ENCODE assay signal across 8 cellular contexts in the genomic region with DNA sequence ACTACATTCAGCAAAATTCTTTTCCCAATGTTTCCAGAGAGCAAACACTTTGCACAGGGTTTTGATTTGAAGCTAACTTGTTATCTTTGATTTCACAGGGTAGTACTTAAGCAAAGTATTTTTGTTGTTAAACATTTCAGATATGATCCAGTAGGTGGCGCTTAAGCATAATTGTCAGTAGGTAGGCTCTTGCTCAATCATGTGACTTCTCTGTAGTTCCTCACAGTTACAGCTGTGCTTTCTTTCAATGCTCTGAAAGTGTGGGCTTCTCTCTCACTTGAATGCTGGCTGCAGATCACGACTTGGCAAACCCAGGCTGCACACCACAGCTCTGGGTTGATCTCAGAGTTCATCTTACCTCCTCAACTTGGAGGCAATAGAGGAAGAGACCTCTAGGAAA.
DNase-seq lines count a peak whose midpoint lies in the region; ATAC-seq and TF ChIP-seq lines count a peak whose summit lies in the region.

No MANE protein-coding gene starts in this region.

- TF ChIP-seq CTCF in NB4 (IDR thresholded peaks at IDR 0.05; ENCODE audit: low read depth, low read length) (no peak), colonic mucosa (IDR thresholded peaks at IDR 0.05) (peak; percentile 37), psoas muscle (IDR thresholded peaks at IDR 0.05) (peak; percentile 24)

- intact Hi-C loops in colonic mucosa (cut with DNase I) = no loop called here
- intact Hi-C loops in psoas muscle (cut with DNase I) = no loop called here

- WGBS in psoas muscle, 3 donors = 11 to 26% (median 24%) methylated on average over 2 of the region's 2 CpGs

- no peaks in the 10 kb centered on the region for H3K27me3 ChIP-seq in colonic mucosa
- no peaks in the 10 kb centered on the region for H3K27me3 ChIP-seq in psoas muscle (ENCODE audit: insufficient read depth in 3 of 3, low read length in 2 of 3)

- DNase-seq in GM04503 (ENCODE audit: low read depth) (peak; percentile 1), NB4 (ENCODE audit: low read depth) (peak; percentile 72), colonic mucosa (no peak), psoas muscle (no peak), NCI-H187 (lab: John Stamatoyannopoulos, UW) (no peak)
- DNase-seq in activated T-cell treated with anti-CD3 and anti-CD28 coated beads, Interleukin-2, amount 50 U/mL, for 4 hours = no peak

- no peak for TF ChIP-seq POLR2A in NB4 (IDR thresholded peaks at IDR 0.05; ENCODE audit: extremely low read depth, insufficient read length)

- no peak overlapping the region for H3K27ac ChIP-seq in colonic mucosa
- H3K27ac ChIP-seq in psoas muscle = no peak overlapping the region

- H3K4me3 ChIP-seq in NB4 (ENCODE audit: low read depth, low read length) (no peak overlapping the region), colonic mucosa (no peak overlapping the region), psoas muscle (no peak overlapping the region)

- no peak overlapping the region for H3K9ac ChIP-seq in colonic mucosa (ENCODE audit: low read depth in 2 of 2, low read length in 2 of 2)

- no peaks in the 10 kb centered on the region for H3K27me3 Mint-ChIP-seq in activated T-cell treated with anti-CD3 and anti-CD28 coated beads, Interleukin-2, amount 50 U/mL, for 4 hours (ENCODE audit: low read depth)

- no peaks in the 10 kb centered on the region for H3K4me1 ChIP-seq in colonic mucosa
- no peaks in the 10 kb centered on the region for H3K4me1 ChIP-seq in psoas muscle

- H3K36me3 ChIP-seq in colonic mucosa = no peaks in the 10 kb centered on the region
- H3K36me3 ChIP-seq in psoas muscle (ENCODE audit: insufficient read depth in 1 of 2, low read depth in 1 of 2) = no peaks in the 10 kb centered on the region

- H3K4me1 Mint-ChIP-seq in activated T-cell treated with anti-CD3 and anti-CD28 coated beads, Interleukin-2, amount 50 U/mL, for 4 hours (ENCODE audit: low read depth) = no peaks in the 10 kb centered on the region

- peak; percentile 93 for ATAC-seq in GM21723 (IDR thresholded peaks at IDR 0.05; ENCODE audit: unreplicated experiment)
- no peak for ATAC-seq in psoas muscle
- no peak for ATAC-seq in GM18520 (IDR thresholded peaks at IDR 0.05; ENCODE audit: unreplicated experiment)
- no peak for ATAC-seq in activated T-cell treated with anti-CD3 and anti-CD28 coated beads, Interleukin-2, amount 50 U/mL, for 4 hours

- H3K9me3 Mint-ChIP-seq in activated T-cell treated with anti-CD3 and anti-CD28 coated beads, Interleukin-2, amount 50 U/mL, for 4 hours = no peaks in the 10 kb centered on the region

- H3K9me3 ChIP-seq in colonic mucosa = no peaks in the 10 kb centered on the region
- no peaks in the 10 kb centered on the region for H3K9me3 ChIP-seq in psoas muscle

- H3K4me3 Mint-ChIP-seq in activated T-cell treated with anti-CD3 and anti-CD28 coated beads, Interleukin-2, amount 50 U/mL, for 4 hours = no peak overlapping the region

- H3K36me3 Mint-ChIP-seq in activated T-cell treated with anti-CD3 and anti-CD28 coated beads, Interleukin-2, amount 50 U/mL, for 4 hours (ENCODE audit: insufficient read depth) = no peaks in the 10 kb centered on the region

Comparison
In these comparisons a context has a peak if more than half of its experiments do, and no peak if none do; other contexts are left out.
1. DNase-seq: peak in GM04503 (single experiment) and NB4 (single experiment); none in colonic mucosa (single experiment), psoas muscle (0 of 2), activated T-cell treated with anti-CD3 and anti-CD28 coated beads, Interleukin-2, amount 50 U/mL, for 4 hours (single experiment) and NCI-H187 (0 of 2).